Comparison of ENCODE assay signal across 1 cellular context in the genomic region with DNA sequence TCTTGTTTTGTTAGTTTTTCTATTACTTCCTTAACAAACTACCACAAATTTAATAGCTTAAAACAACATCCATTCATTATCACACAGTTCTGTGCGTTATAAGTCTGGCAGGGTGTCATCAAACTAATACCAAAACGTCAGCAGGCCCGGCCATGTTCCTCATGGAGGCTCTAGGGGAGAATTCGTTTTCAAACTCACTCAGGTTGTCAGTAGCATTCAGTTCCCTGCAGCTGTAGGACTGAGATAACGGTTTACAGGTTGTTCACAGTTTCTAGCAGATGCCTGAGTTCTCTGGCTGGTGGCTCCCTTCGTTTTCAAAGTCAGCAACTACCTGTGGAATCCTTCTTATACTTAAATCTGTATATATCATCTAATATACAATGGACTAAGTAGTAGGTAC.
TF ChIP-seq lines count a peak whose summit lies in the region.

No MANE protein-coding gene starts in this region.

TF ChIP-seq in K562, 482 proteins besides CTCF, POLR2A, EP300 and RAD21 (continued from another document):
- TF ChIP-seq, protein P1, sequence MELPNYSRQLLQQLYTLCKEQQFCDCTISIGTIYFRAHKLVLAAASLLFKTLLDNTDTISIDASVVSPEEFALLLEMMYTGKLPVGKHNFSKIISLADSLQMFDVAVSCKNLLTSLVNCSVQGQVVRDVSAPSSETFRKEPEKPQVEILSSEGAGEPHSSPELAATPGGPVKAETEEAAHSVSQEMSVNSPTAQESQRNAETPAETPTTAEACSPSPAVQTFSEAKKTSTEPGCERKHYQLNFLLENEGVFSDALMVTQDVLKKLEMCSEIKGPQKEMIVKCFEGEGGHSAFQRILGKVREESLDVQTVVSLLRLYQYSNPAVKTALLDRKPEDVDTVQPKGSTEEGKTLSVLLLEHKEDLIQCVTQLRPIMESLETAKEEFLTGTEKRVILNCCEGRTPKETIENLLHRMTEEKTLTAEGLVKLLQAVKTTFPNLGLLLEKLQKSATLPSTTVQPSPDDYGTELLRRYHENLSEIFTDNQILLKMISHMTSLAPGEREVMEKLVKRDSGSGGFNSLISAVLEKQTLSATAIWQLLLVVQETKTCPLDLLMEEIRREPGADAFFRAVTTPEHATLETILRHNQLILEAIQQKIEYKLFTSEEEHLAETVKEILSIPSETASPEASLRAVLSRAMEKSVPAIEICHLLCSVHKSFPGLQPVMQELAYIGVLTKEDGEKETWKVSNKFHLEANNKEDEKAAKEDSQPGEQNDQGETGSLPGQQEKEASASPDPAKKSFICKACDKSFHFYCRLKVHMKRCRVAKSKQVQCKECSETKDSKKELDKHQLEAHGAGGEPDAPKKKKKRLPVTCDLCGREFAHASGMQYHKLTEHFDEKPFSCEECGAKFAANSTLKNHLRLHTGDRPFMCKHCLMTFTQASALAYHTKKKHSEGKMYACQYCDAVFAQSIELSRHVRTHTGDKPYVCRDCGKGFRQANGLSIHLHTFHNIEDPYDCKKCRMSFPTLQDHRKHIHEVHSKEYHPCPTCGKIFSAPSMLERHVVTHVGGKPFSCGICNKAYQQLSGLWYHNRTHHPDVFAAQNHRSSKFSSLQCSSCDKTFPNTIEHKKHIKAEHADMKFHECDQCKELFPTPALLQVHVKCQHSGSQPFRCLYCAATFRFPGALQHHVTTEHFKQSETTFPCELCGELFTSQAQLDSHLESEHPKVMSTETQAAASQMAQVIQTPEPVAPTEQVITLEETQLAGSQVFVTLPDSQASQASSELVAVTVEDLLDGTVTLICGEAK (IDR thresholded peaks at IDR 0.05) = 0 out of 2 replicates have a peak, but pooled peaks have one; percentile 7
- TF ChIP-seq, protein P1 (CRISPR knock-in tag; IDR thresholded peaks at IDR 0.05) = no peak
